11 cellular contexts compared by ENCODE assay signal in the genomic region with DNA sequence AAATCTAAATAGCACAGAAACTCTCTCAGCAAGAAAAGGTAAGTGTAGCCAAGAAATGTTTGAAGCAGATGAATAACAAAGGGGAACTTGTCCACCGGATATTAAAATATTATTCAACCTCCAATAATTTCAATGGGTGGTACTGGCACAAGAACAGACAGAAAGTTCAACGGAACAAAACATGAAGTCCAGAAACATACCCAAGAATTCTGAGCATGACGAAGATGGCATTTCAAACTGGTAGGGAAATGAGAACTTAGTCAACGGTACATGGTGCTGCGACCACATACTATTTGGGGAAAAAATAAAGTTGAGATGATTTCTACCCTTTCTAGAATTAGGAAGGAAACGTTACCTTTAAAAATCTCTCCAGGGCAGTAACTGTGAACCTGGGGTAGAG. TPM values are rescaled to one million over a fixed set of nuclear protein-coding genes. Genes with fewer than 3 reads are reported as not detected.
DNase-seq lines count a peak whose midpoint lies in the region; ATAC-seq and TF ChIP-seq lines count a peak whose summit lies in the region.
"Had no signal": no experiment of that assay in that cellular context is flagged by ENCODE, and none has a peak within 500 bp of the region (broad histone marks: within the 10 kb centered on the region; RNA-seq: fewer than 3 reads in every experiment).

No MANE protein-coding gene starts in this region.

- H3K4me3 ChIP-seq in CD8-positive, alpha-beta T cell (ENCODE audit: low read depth, low read length) = no peak overlapping the region
- H3K4me3 ChIP-seq in Loucy (ENCODE audit: low read length, poor library complexity, severe bottlenecking) = peak overlapping the region; percentile 80
- H3K4me3 ChIP-seq in prostate gland = no peak overlapping the region

- H3K9me2 ChIP-seq in Loucy (replicated peaks; ENCODE audit: low read depth, low read length) = no peaks in the 10 kb centered on the region

- no peaks in the 10 kb centered on the region for H3K27me3 Mint-ChIP-seq in CD8-positive, alpha-beta T cell (ENCODE audit: low read depth)
- H3K27me3 Mint-ChIP-seq in MCF 10A (ENCODE audit: insufficient read depth, unreplicated experiment) = no peaks in the 10 kb centered on the region

- peak overlapping the region; percentile 19 for H3K27ac Mint-ChIP-seq in CD8-positive, alpha-beta T cell
- H3K27ac Mint-ChIP-seq in MCF 10A (ENCODE audit: low read depth, unreplicated experiment) = peak overlapping the region; percentile 32

- peak overlapping the region; percentile 96 for H3K4me2 ChIP-seq in Loucy (ENCODE audit: low read depth, low read length, poor library complexity, severe bottlenecking)

- H3K9me3 ChIP-seq in CD8-positive, alpha-beta T cell (ENCODE audit: low read length) = no peaks in the 10 kb centered on the region
- H3K9me3 ChIP-seq in Loucy (ENCODE audit: insufficient read depth, low read depth, low read length) (no peaks in the 10 kb centered on the region), prostate gland (no peaks in the 10 kb centered on the region)

- intact Hi-C loops in CD8-positive, alpha-beta T cell (cut with DNase I, micrococcal nuclease) = loop anchor here in 1 of 2 experiments (10.0 kb wide), 1 partner anchor 642 kb away; the partner anchor contains the start of genes ASB7 and LINS1
- intact Hi-C loops in MCF 10A (cut with micrococcal nuclease) = no loop called here
- intact Hi-C loops in prostate gland (cut with DNase I) = loop anchor here (5.0 kb wide), 1 partner anchor 124 kb away; no protein-coding TSS in a partner anchor

- no peak overlapping the region for H2AFZ ChIP-seq in Loucy (ENCODE audit: low read length)

- H4K20me1 ChIP-seq in Loucy (ENCODE audit: insufficient read depth, low read length, poor library complexity, severe bottlenecking) = peaks cover 72% of the 10 kb centered on the region

- no TSS peak for BruUV-seq in MCF 10A (replicated peaks; lab: Mats Ljungman, UMichigan)

- H3K27ac ChIP-seq in CD8-positive, alpha-beta T cell (ENCODE audit: low read depth, low read length) = no peak overlapping the region
- peak overlapping the region; percentile 49 to 64 for H3K27ac ChIP-seq in prostate gland

- DNase-seq in CD8-positive, alpha-beta T cell = no peak
- DNase-seq in MCF 10A (ENCODE audit: unreplicated experiment) (no peak), prostate gland (ENCODE audit: low spot score) (no peak), amniotic stem cell (lab: John Stamatoyannopoulos, UW) (no peak)
- DNase-seq: activated CD4-positive, alpha-beta T cell treated with anti-CD3 and anti-CD28 coated beads for 48 hours; aorta; effector CD8-positive, alpha-beta T cell; stimulated activated CD4-positive, alpha-beta T cell treated with anti-CD3 and anti-CD28 coated beads, Interleukin-4, amount 100 ng/mL, for 4 hours had no signal

- no peak for TF ChIP-seq CTCF in CD8-positive, alpha-beta T cell (IDR thresholded peaks at IDR 0.05)
- TF ChIP-seq CTCF in Loucy (conservative IDR thresholded peaks at IDR 0.05; ENCODE audit: low read length) = no peak
- TF ChIP-seq CTCF in MCF 10A (IDR thresholded peaks at IDR 0.05; ENCODE audit: unreplicated experiment) = no peak
- no peak for TF ChIP-seq CTCF in prostate gland (IDR thresholded peaks at IDR 0.05)

- no peak for ATAC-seq in CD8-positive, alpha-beta T cell
- ATAC-seq in GM19463 (IDR thresholded peaks at IDR 0.05; ENCODE audit: unreplicated experiment) = no peak
- no peak for ATAC-seq in HG03565 (IDR thresholded peaks at IDR 0.05; ENCODE audit: unreplicated experiment)

- 21% methylated on average over 6 of the region's 6 CpGs for WGBS in prostate gland

- no peaks in the 10 kb centered on the region for H3K9me3 Mint-ChIP-seq in CD8-positive, alpha-beta T cell
- H3K9me3 Mint-ChIP-seq in MCF 10A (ENCODE audit: unreplicated experiment) = no peaks in the 10 kb centered on the region

- peaks cover 98% of the 10 kb centered on the region for H3K79me2 ChIP-seq in Loucy (ENCODE audit: insufficient read depth, low read length)

- peaks cover 3% of the 10 kb centered on the region for H3K36me3 Mint-ChIP-seq in CD8-positive, alpha-beta T cell
- peaks cover 6% of the 10 kb centered on the region for H3K36me3 Mint-ChIP-seq in MCF 10A (ENCODE audit: insufficient read depth, unreplicated experiment)

- H3K9ac ChIP-seq in Loucy (ENCODE audit: low read depth, low read length, poor library complexity, severe bottlenecking) = peak overlapping the region; percentile 83

- H3K4me1 Mint-ChIP-seq in CD8-positive, alpha-beta T cell (ENCODE audit: low read depth) = peaks cover 90% of the 10 kb centered on the region
- H3K4me1 Mint-ChIP-seq in MCF 10A (ENCODE audit: insufficient read depth, unreplicated experiment) = peaks cover 44% of the 10 kb centered on the region

- no peak for TF ChIP-seq POLR2A in prostate gland (IDR thresholded peaks at IDR 0.05)

- POLR2A ChIA-PET in CD8-positive, alpha-beta T cell (lab: Charles Lee) = no interaction called here
- POLR2A ChIA-PET in MCF 10A (lab: Yijun Ruan, JAX) = interaction anchor here (1.2 to 1.4 kb wide), 2 partner anchors 10 to 21 kb away, joined by 3 to 5 read pairs; no protein-coding TSS in a partner anchor

- no peaks in the 10 kb centered on the region for H3K36me3 ChIP-seq in CD8-positive, alpha-beta T cell (ENCODE audit: insufficient read depth, low read length)
- H3K36me3 ChIP-seq in Loucy (ENCODE audit: insufficient read depth, low read length) = no peaks in the 10 kb centered on the region
- no peaks in the 10 kb centered on the region for H3K36me3 ChIP-seq in prostate gland

- H3K4me1 ChIP-seq in CD8-positive, alpha-beta T cell (ENCODE audit: insufficient read depth, low read length) = peaks cover 76% of the 10 kb centered on the region
- H3K4me1 ChIP-seq in Loucy (ENCODE audit: insufficient read depth, low read length, poor library complexity, severe bottlenecking) = peaks cover 84% of the 10 kb centered on the region
- H3K4me1 ChIP-seq in prostate gland (replicated peaks) = peaks cover 40% of the 10 kb centered on the region

- peaks cover 19% of the 10 kb centered on the region for H3F3A ChIP-seq in Loucy (ENCODE audit: low read depth)

- no peak overlapping the region for H3K4me3 Mint-ChIP-seq in CD8-positive, alpha-beta T cell
- H3K4me3 Mint-ChIP-seq in MCF 10A (ENCODE audit: unreplicated experiment) = peak overlapping the region; percentile 48

- no peaks in the 10 kb centered on the region for H3K27me3 ChIP-seq in CD8-positive, alpha-beta T cell (ENCODE audit: insufficient read depth, low read length)
- H3K27me3 ChIP-seq in Loucy (ENCODE audit: insufficient read depth, low read length, poor library complexity, severe bottlenecking) = no peaks in the 10 kb centered on the region
- H3K27me3 ChIP-seq in prostate gland (replicated peaks; ENCODE audit: insufficient read depth) = no peaks in the 10 kb centered on the region

- CTCF ChIA-PET in CD8-positive, alpha-beta T cell (lab: Charles Lee) = interaction anchor here (0.7 kb wide), 1 partner anchor 55 kb away, joined by 3 read pairs; no protein-coding TSS in a partner anchor
- CTCF ChIA-PET in MCF 10A (lab: Yijun Ruan, JAX) = interaction anchor here (0.6 to 1.5 kb wide), 2 partner anchors 12 to 1038 kb away, joined by 4 to 8 read pairs; no protein-coding TSS in a partner anchor

RNA-seq across cellular contexts. Expression of gene CHSY1, which starts 5.5 kb away (rescaled TPM):
- 10 to 100 TPM; 15.4 to 15.6 TPM for total RNA-seq in CD8-positive, alpha-beta T cell
- total RNA-seq in MCF 10A (2022) = 24.3 and 29.8 TPM in 2 replicates
- 10 to 100 TPM; 30.4 to 46.4 TPM for total RNA-seq in prostate gland

RNA-seq across cellular contexts. Expression of gene SELENOS, which starts 30.9 kb away (rescaled TPM):
- 10 to 100 TPM; 46.0 to 50.4 TPM for total RNA-seq in CD8-positive, alpha-beta T cell
- total RNA-seq in MCF 10A (2022) = 145 and 187 TPM in 2 replicates
- 100 to 1,000 TPM in 1 of 2 donors, 10 to 100 TPM in 1; 66.9 to 100 TPM for total RNA-seq in prostate gland

RNA-seq across cellular contexts. Expression of gene SNRPA1, which starts 48.7 kb away (rescaled TPM):
- total RNA-seq in CD8-positive, alpha-beta T cell = 100 to 1,000 TPM; 228 to 247 TPM
- total RNA-seq in MCF 10A (2022) (99.4 and 99.5 TPM in 2 replicates), prostate gland (10 to 100 TPM; 23.6 to 55.3 TPM)
